Comparison of ENCODE assay signal across 8 cellular contexts in the genomic region with DNA sequence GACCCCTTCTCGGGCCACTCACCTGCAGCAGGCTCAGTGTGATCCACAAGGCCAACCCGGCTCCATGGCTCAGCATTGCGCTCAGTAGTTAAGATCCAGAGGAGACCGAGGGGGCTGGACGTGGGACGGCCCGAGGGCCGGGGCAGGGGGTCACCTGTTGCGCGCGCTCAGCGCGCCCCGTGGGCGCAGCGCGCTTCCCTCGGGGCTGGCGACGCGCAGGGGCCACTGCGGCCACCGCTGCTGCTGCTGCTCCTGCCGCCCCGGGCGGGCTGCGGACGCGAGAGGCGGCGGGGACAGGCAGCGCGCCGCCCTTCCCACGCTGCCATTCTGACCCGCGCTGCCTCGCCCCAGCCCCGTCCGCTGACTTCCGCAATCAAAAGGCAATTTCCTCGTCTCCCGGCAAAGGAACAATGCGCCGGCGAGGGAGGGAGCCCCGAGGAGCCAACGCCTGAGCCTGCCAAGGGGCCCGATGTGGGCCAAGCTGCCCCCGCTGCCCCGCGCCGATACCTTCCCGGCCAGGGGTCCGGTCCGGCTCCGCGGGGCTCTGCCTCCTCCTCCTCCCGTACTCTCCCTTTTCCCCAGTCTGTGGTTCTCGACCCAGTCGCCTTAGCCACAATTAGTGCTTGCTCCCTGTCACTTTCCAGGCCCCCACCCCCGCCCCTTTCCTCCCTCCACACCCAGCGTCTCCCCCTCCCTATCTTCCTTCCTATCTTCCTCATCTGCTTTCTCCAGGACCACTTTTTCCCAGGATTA. TPM values are rescaled to one million over a fixed set of nuclear protein-coding genes. Genes with fewer than 3 reads are reported as not detected.
DNase-seq lines count a peak whose midpoint lies in the region; ATAC-seq and TF ChIP-seq lines count a peak whose summit lies in the region.

No MANE protein-coding gene starts in this region.

- peak overlapping the region; percentile 46 for H3K4me3 ChIP-seq in kidney epithelial cell (ENCODE audit: low read depth, low read length)

- DNase-seq in GM13976 (ENCODE audit: low spot score), result peak; percentile 29
- DNase-seq in NCI-H1105 (lab: John Stamatoyannopoulos, UW), result peak; percentile 12
- DNase-seq in cerebellar cortex (ENCODE audit: low spot score), result peak; percentile 13
- no peak for DNase-seq in kidney epithelial cell (ENCODE audit: low read depth)
- DNase-seq in stimulated activated naive CD8-positive, alpha-beta T cell treated with anti-CD3 and anti-CD28 coated beads, Interleukin-15, Interleukin-2, amounts not matched to agents 100 U/mL and 50 U/mL, for 24 hours, result peak; percentile 5
- no peak for DNase-seq in stimulated activated CD4-positive, alpha-beta T cell treated with anti-CD3 and anti-CD28 coated beads, Interleukin-4, amount 100 ng/mL, for 1 hour
- DNase-seq in activated naive CD4-positive, alpha-beta T cell treated with Interleukin-2 at 50 U/mL for 16 hours, result no peak

- ATAC-seq in stimulated activated naive CD8-positive, alpha-beta T cell treated with anti-CD3 and anti-CD28 coated beads, Interleukin-15, Interleukin-2, amounts not matched to agents 100 U/mL and 50 U/mL, for 24 hours, result no peak
- no peak for ATAC-seq in GM18858 (IDR thresholded peaks at IDR 0.05; ENCODE audit: unreplicated experiment)

- in situ Hi-C loops in GM13976 (cut with MboI; ENCODE audit: low sequenced_read_pairs, unreplicated experiment), result no loop called here

- TF ChIP-seq CTCF in GM13976 (IDR thresholded peaks at IDR 0.05; ENCODE audit: borderline replicate concordance, control extremely low read depth, extremely low read depth, insufficient read depth, missing control alignments) (no peak), kidney epithelial cell (IDR thresholded peaks at IDR 0.05; ENCODE audit: insufficient read depth, low read length, poor library complexity, severe bottlenecking) (no peak)

- H3K27me3 ChIP-seq in kidney epithelial cell (ENCODE audit: control insufficient read depth, insufficient read depth, low read length), result no peaks in the 10 kb centered on the region

- no peaks in the 10 kb centered on the region for H3K36me3 ChIP-seq in kidney epithelial cell (ENCODE audit: control insufficient read depth, insufficient read depth, low read length)

RNA-seq across cellular contexts. Expression of a gene that starts 27.3 kb away (rescaled TPM):
- total RNA-seq in kidney epithelial cell, result 4.5 and 4.7 TPM in 2 replicates

Comparison
In these comparisons a context has a peak if more than half of its experiments do, and no peak if none do; other contexts are left out.
1. DNase-seq: peak in GM13976 (single experiment), NCI-H1105 (single experiment), cerebellar cortex (single experiment) and stimulated activated naive CD8-positive, alpha-beta T cell treated with anti-CD3 and anti-CD28 coated beads, Interleukin-15, Interleukin-2, amounts not matched to agents 100 U/mL and 50 U/mL, for 24 hours (single experiment); none in kidney epithelial cell (single experiment), stimulated activated CD4-positive, alpha-beta T cell treated with anti-CD3 and anti-CD28 coated beads, Interleukin-4, amount 100 ng/mL, for 1 hour (single experiment) and activated naive CD4-positive, alpha-beta T cell treated with Interleukin-2 at 50 U/mL for 16 hours (single experiment).